ENCODE assay signal across 15 cellular contexts in genomic region chr2:43026451-43027102, GRCh38.
DNase-seq lines count a peak whose midpoint lies in the region; ATAC-seq and TF ChIP-seq lines count a peak whose summit lies in the region.
"Had no signal": no experiment of that assay in that cellular context is flagged by ENCODE, and none has a peak within 500 bp of the region (broad histone marks: within the 10 kb centered on the region; RNA-seq: fewer than 3 reads in every experiment).

No MANE protein-coding gene starts in this region.

- 72% methylated on average over 17 of the region's 17 CpGs for WGBS in right cardiac atrium
- 82 to 97% (median 93%) methylated on average over 17 of the region's 17 CpGs for WGBS in ovary, 3 donors
- WGBS in aorta, 2 donors = 93 to 97% methylated on average over 16 to 17 of the region's 17 CpGs

- peaks cover 10% of the 10 kb centered on the region for H3K27me3 Mint-ChIP-seq in brain
- H3K27me3 Mint-ChIP-seq: central memory CD8-positive, alpha-beta T cell had no signal

- H3K4me3 Mint-ChIP-seq in brain = no peak overlapping the region
- H3K4me3 Mint-ChIP-seq: central memory CD8-positive, alpha-beta T cell had no signal

- peaks cover 61% of the 10 kb centered on the region for H3K4me1 Mint-ChIP-seq in brain

- peak overlapping the region in 3 of 5 experiments; percentile 14 to 44 (median 23) for H3K27ac Mint-ChIP-seq in brain
- H3K27ac Mint-ChIP-seq: activated naive CD4-positive, alpha-beta T cell treated with anti-CD3 and anti-CD28 coated beads, Interleukin-2, amount 50 U/mL, for 72 hours had no signal

- H3K9me3 Mint-ChIP-seq in brain = peaks cover 0 to 13% (median 6%) of the 10 kb centered on the region in 5 experiments

- H3K27me3 ChIP-seq in right cardiac atrium (ENCODE audit: control insufficient read depth, insufficient read depth) (no peaks in the 10 kb centered on the region), ovary (no peaks in the 10 kb centered on the region), aorta (ENCODE audit: control insufficient read depth in 1 of 2, insufficient read depth in 2 of 2, low read length in 1 of 2) (no peaks in the 10 kb centered on the region), MG63 (no peaks in the 10 kb centered on the region)

- DNase-seq in right cardiac atrium (peak in 2 of 3 donors; percentile 43 to 72), ovary (peak in 3 of 5 donors; percentile 20 to 31 (median 29)), aorta (peak in 1 of 2 donors; percentile 36), globus pallidus (ENCODE audit: low spot score) (no peak), MG63 (no peak)
- DNase-seq: glutamatergic neuron; NCI-H1105; NCI-H2171; stimulated activated CD4-positive, alpha-beta T cell treated with anti-CD3 and anti-CD28 coated beads, Interleukin-1b, Interleukin-23, amount 100 ng/mL, for 48 hours; T-helper 1 cell had no signal

- intact Hi-C loops in right cardiac atrium (cut with DNase I) = loop anchor here in 2 of 4 donors (5.0 to 10.0 kb wide), 3 partner anchors 52 to 201 kb away; partner anchors contain the start of gene ZFP36L2 (in 1 of the 2)
- intact Hi-C loops in ovary (cut with DNase I) = loop anchor here in 3 of 4 donors (5.0 to 10.0 kb wide), 5 partner anchors 52 to 199 kb away; no protein-coding TSS in a partner anchor
- intact Hi-C loops in aorta (cut with DNase I) = loop anchor here in 1 of 2 donors (5.0 kb wide), 2 partner anchors 49 to 461 kb away; no protein-coding TSS in a partner anchor

- TF ChIP-seq CTCF in brain (conservative IDR thresholded peaks at IDR 0.05) (no peak), ovary (IDR thresholded peaks at IDR 0.05) (no peak)

- ATAC-seq in right cardiac atrium = peak; percentile 7 to 29
- ATAC-seq in aorta (ENCODE audit: low FRiP score) = peak; percentile 25
- no peak for ATAC-seq in HG03175 (IDR thresholded peaks at IDR 0.05; ENCODE audit: unreplicated experiment)
- ATAC-seq: activated naive CD4-positive, alpha-beta T cell treated with anti-CD3 and anti-CD28 coated beads, Interleukin-2, amount 50 U/mL, for 72 hours; HCT116 had no signal

- H3K27ac ChIP-seq in right cardiac atrium (ENCODE audit: low read length) (peak overlapping the region; percentile 0), ovary (no peak overlapping the region), aorta (ENCODE audit: low read depth in 1 of 2, low read length in 2 of 2) (no peak overlapping the region)

- no peak for TF ChIP-seq POLR2A in ovary (IDR thresholded peaks at IDR 0.05)

- TF ChIP-seq EP300 in ovary (IDR thresholded peaks at IDR 0.05) = no peak

- H3K9me3 ChIP-seq in right cardiac atrium (ENCODE audit: control insufficient read depth, low read length) = no peaks in the 10 kb centered on the region
- H3K9me3 ChIP-seq in ovary = no peaks in the 10 kb centered on the region
- peaks cover 2% of the 10 kb centered on the region for H3K9me3 ChIP-seq in aorta (ENCODE audit: control insufficient read depth, low read length)
- H3K9me3 ChIP-seq in MG63 = peaks cover 9% of the 10 kb centered on the region; the same call in 1 of the 2 replicates

- peaks cover 9% of the 10 kb centered on the region for H3K36me3 Mint-ChIP-seq in brain

- H3K36me3 ChIP-seq in ovary (no peaks in the 10 kb centered on the region), aorta (ENCODE audit: control insufficient read depth in 1 of 2, insufficient read depth in 2 of 2, low read length in 1 of 2) (no peaks in the 10 kb centered on the region), MG63 (no peaks in the 10 kb centered on the region; the same call in 1 of the 2 replicates)

- H3K4me3 ChIP-seq in right cardiac atrium (ENCODE audit: low read length) = no peak overlapping the region
- no peak overlapping the region for H3K4me3 ChIP-seq in ovary
- no peak overlapping the region for H3K4me3 ChIP-seq in aorta (ENCODE audit: low read length in 2 of 2)
- no peak overlapping the region for H3K4me3 ChIP-seq in MG63

- H3K4me1 ChIP-seq in right cardiac atrium (ENCODE audit: control insufficient read depth, insufficient read depth, low read length) = peaks cover 4% of the 10 kb centered on the region
- H3K4me1 ChIP-seq in ovary (ENCODE audit: insufficient read depth) = peaks cover 9% of the 10 kb centered on the region
- peaks cover 0 to 1% of the 10 kb centered on the region in 2 donors for H3K4me1 ChIP-seq in aorta (ENCODE audit: control insufficient read depth in 1 of 2, insufficient read depth in 2 of 2, low read length in 2 of 2)

Comparison
In these comparisons a context has a peak if more than half of its experiments do, and no peak if none do; other contexts are left out.
1. DNase-seq: peak in right cardiac atrium (2 of 3) and ovary (3 of 5); none in globus pallidus (single experiment) and MG63 (single experiment).